19 cellular contexts compared by ENCODE assay signal in the genomic region with DNA sequence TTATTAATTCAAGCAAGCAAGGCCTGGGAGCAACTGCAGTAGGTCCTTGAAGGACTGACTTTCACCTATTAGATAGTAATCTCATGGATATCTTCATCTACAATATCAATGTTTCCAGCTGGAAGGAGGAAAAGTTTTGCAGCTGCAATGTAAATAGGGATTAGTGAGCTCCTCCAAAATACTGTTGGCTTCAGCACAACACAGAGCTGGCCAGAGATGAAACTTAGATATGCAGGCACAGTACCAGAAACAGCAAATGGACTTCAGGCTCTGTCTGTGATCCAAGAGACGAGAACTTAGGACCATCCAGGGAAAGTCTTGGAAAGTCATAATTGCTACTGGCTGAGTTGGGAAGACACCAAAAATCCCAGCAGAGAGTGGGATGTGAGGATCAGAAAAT. TPM values are rescaled to one million over a fixed set of nuclear protein-coding genes. Genes with fewer than 3 reads are reported as not detected.
DNase-seq lines count a peak whose midpoint lies in the region; ATAC-seq and TF ChIP-seq lines count a peak whose summit lies in the region.
"Had no signal": no experiment of that assay in that cellular context is flagged by ENCODE, and none has a peak within 500 bp of the region (broad histone marks: within the 10 kb centered on the region; RNA-seq: fewer than 3 reads in every experiment).

No MANE protein-coding gene starts in this region.

- peak; percentile 27 for DNase-seq in DMS 273 treated with DMSO at 0.1 percent for 48 hours (lab: John Stamatoyannopoulos, UW)
- peak; percentile 82 to 86 for DNase-seq in NCI-H446 (lab: John Stamatoyannopoulos, UW)
- DNase-seq in esophagus muscularis mucosa (ENCODE audit: extremely low spot score) = peak; percentile 21
- DNase-seq in prostate gland (ENCODE audit: low spot score) = peak; percentile 47
- no peak for DNase-seq in medulla oblongata (ENCODE audit: extremely low spot score)
- no peak for DNase-seq in activated CD4-positive, alpha-beta T cell treated with anti-CD3 and anti-CD28 coated beads, Interleukin-2, amount 10 ng/mL, durations not matched to agents 24 days and 14 days
- DNase-seq: C1 segment of cervical spinal cord; Calu3; CD4-positive, alpha-beta memory T cell; COR-L47; DMS79; EL; GDM1; H9 had no signal

- TF ChIP-seq POLR2A in esophagus muscularis mucosa (IDR thresholded peaks at IDR 0.05; ENCODE audit: low read depth) = no peak
- TF ChIP-seq POLR2A in prostate gland (IDR thresholded peaks at IDR 0.05) = no peak

- H3K4me3 ChIP-seq in esophagus muscularis mucosa (no peak overlapping the region), prostate gland (no peak overlapping the region)
- H3K4me3 ChIP-seq: GM12878, GM23338 had no signal

- no peaks in the 10 kb centered on the region for H3K9me3 Mint-ChIP-seq in activated CD4-positive, alpha-beta T cell treated with anti-CD3 and anti-CD28 coated beads, Interleukin-2, amount 10 ng/mL, durations not matched to agents 24 days and 14 days
- H3K9me3 Mint-ChIP-seq: CD4-positive, alpha-beta memory T cell; GM23338; H9 had no signal

- H3K27me3 ChIP-seq in esophagus muscularis mucosa = no peaks in the 10 kb centered on the region
- no peaks in the 10 kb centered on the region for H3K27me3 ChIP-seq in prostate gland (replicated peaks; ENCODE audit: insufficient read depth)

- H3K4me3 Mint-ChIP-seq in activated CD4-positive, alpha-beta T cell treated with anti-CD3 and anti-CD28 coated beads, Interleukin-2, amount 10 ng/mL, durations not matched to agents 24 days and 14 days = no peak overlapping the region
- H3K4me3 Mint-ChIP-seq: CD4-positive, alpha-beta memory T cell; GM23338; H9 had no signal

- H3K27me3 Mint-ChIP-seq in activated CD4-positive, alpha-beta T cell treated with anti-CD3 and anti-CD28 coated beads, Interleukin-2, amount 10 ng/mL, durations not matched to agents 24 days and 14 days = no peaks in the 10 kb centered on the region
- H3K27me3 Mint-ChIP-seq: CD4-positive, alpha-beta memory T cell had no signal

- no peaks in the 10 kb centered on the region for H3K36me3 Mint-ChIP-seq in activated CD4-positive, alpha-beta T cell treated with anti-CD3 and anti-CD28 coated beads, Interleukin-2, amount 10 ng/mL, durations not matched to agents 24 days and 14 days (ENCODE audit: low read depth)
- H3K36me3 Mint-ChIP-seq: CD4-positive, alpha-beta memory T cell had no signal

- H3K4me1 ChIP-seq in esophagus muscularis mucosa (peaks cover 0 to 11% (median 5%) of the 10 kb centered on the region in 4 donors), prostate gland (replicated peaks) (no peaks in the 10 kb centered on the region)

- H3K9me3 ChIP-seq in esophagus muscularis mucosa (no peaks in the 10 kb centered on the region), prostate gland (no peaks in the 10 kb centered on the region)

- WGBS in esophagus muscularis mucosa = 15% methylated on average over 1 of the region's 1 CpG
- 8% methylated on average over 1 of the region's 1 CpG for WGBS in prostate gland

- TF ChIP-seq CTCF in esophagus muscularis mucosa (IDR thresholded peaks at IDR 0.05) (no peak), prostate gland (IDR thresholded peaks at IDR 0.05) (no peak)

- H3K4me1 Mint-ChIP-seq in activated CD4-positive, alpha-beta T cell treated with anti-CD3 and anti-CD28 coated beads, Interleukin-2, amount 10 ng/mL, durations not matched to agents 24 days and 14 days = no peaks in the 10 kb centered on the region
- H3K4me1 Mint-ChIP-seq: CD4-positive, alpha-beta memory T cell had no signal

- H3K27ac ChIP-seq in esophagus muscularis mucosa (replicated peaks in 1 of 4) = no peak overlapping the region
- H3K27ac ChIP-seq in prostate gland = peak overlapping the region in 1 of 2 donors; percentile 11

- no peak for ATAC-seq in HG02610 (IDR thresholded peaks at IDR 0.05; ENCODE audit: unreplicated experiment)
- ATAC-seq: GM12878, GM23338, HCT116 had no signal

- H3K36me3 ChIP-seq in esophagus muscularis mucosa (no peaks in the 10 kb centered on the region), prostate gland (no peaks in the 10 kb centered on the region)

- H3K27ac Mint-ChIP-seq in activated CD4-positive, alpha-beta T cell treated with anti-CD3 and anti-CD28 coated beads, Interleukin-2, amount 10 ng/mL, durations not matched to agents 24 days and 14 days = no peak overlapping the region
- H3K27ac Mint-ChIP-seq: CD4-positive, alpha-beta memory T cell; GM23338; H9 had no signal

- TF ChIP-seq EP300 in esophagus muscularis mucosa (IDR thresholded peaks at IDR 0.05) = no peak

- intact Hi-C loops in esophagus muscularis mucosa (cut with DNase I) = no loop called here
- intact Hi-C loops in prostate gland (cut with DNase I) = no loop called here
- intact Hi-C loops in activated CD4-positive, alpha-beta T cell treated with anti-CD3 and anti-CD28 coated beads, Interleukin-2, amount 10 ng/mL, durations not matched to agents 24 days and 14 days (cut with micrococcal nuclease) = no loop called here

RNA-seq across cellular contexts. Expression of gene PARM1, which starts 57.4 kb away (rescaled TPM):
- 10 to 100 TPM; 12.9 to 25.7 (median 24.1) TPM for total RNA-seq in esophagus muscularis mucosa
- 100 to 1,000 TPM; 105 to 133 TPM for total RNA-seq in prostate gland
- total RNA-seq in activated CD4-positive, alpha-beta T cell treated with anti-CD3 and anti-CD28 coated beads, Interleukin-2, amount 10 ng/mL, durations not matched to agents 24 days and 14 days = not detected in 2 replicates
- total RNA-seq: A172; CD4-positive, alpha-beta memory T cell had no signal

Comparison
In these comparisons a context has a peak if more than half of its experiments do, and no peak if none do; other contexts are left out.
1. DNase-seq: peak in DMS 273 treated with DMSO at 0.1 percent for 48 hours (single experiment), NCI-H446 (2 of 2), esophagus muscularis mucosa (single experiment) and prostate gland (single experiment); none in medulla oblongata (single experiment) and activated CD4-positive, alpha-beta T cell treated with anti-CD3 and anti-CD28 coated beads, Interleukin-2, amount 10 ng/mL, durations not matched to agents 24 days and 14 days (single experiment).
2. RNA of gene PARM1, which starts 57.4 kb away (total RNA-seq): 105 to 133 TPM in prostate gland and 12.9 to 25.7 TPM in esophagus muscularis mucosa; not detected in activated CD4-positive, alpha-beta T cell treated with anti-CD3 and anti-CD28 coated beads, Interleukin-2, amount 10 ng/mL, durations not matched to agents 24 days and 14 days; every median in the first group is over 10 times any median in the second.